Comparison of ENCODE assay signal across 15 cellular contexts in genomic region chr14:51554339-51554920, GRCh38.
DNase-seq lines count a peak whose midpoint lies in the region; ATAC-seq and TF ChIP-seq lines count a peak whose summit lies in the region.
"Had no signal": no experiment of that assay in that cellular context is flagged by ENCODE, and none has a peak within 500 bp of the region (broad histone marks: within the 10 kb centered on the region; RNA-seq: fewer than 3 reads in every experiment).

No MANE protein-coding gene starts in this region.

- peaks cover 38% of the 10 kb centered on the region for H3K4me1 ChIP-seq in RWPE2 (ENCODE audit: insufficient read depth, poor library complexity, severe bottlenecking)
- H3K4me1 ChIP-seq: right atrium auricular region had no signal

- peak; percentile 80 for ATAC-seq in RWPE2 (ENCODE audit: low read depth)
- ATAC-seq in GM21619 (IDR thresholded peaks at IDR 0.05; ENCODE audit: unreplicated experiment) = no peak
- no peak for ATAC-seq in HG02840 (IDR thresholded peaks at IDR 0.05; ENCODE audit: low FRiP score, unreplicated experiment)
- ATAC-seq in GM19455 (IDR thresholded peaks at IDR 0.05; ENCODE audit: unreplicated experiment) = no peak
- ATAC-seq: activated CD8-positive, alpha-beta T cell treated with anti-CD3 and anti-CD28 coated beads for 36 hours had no signal

- no peak for TF ChIP-seq CTCF in RWPE2 (IDR thresholded peaks at IDR 0.05; ENCODE audit: poor library complexity, severe bottlenecking)
- TF ChIP-seq CTCF in epithelial cell of proximal tubule (conservative IDR thresholded peaks at IDR 0.05; ENCODE audit: low read depth, low read length) = no peak

- no peaks in the 10 kb centered on the region for H3K9me3 ChIP-seq in RWPE2 (ENCODE audit: severe bottlenecking)
- H3K9me3 ChIP-seq: right atrium auricular region had no signal

- H3K36me3 ChIP-seq in RWPE2 (ENCODE audit: low read depth) = peaks cover 7% of the 10 kb centered on the region; the same call in 1 of the 2 replicates
- H3K36me3 ChIP-seq: right atrium auricular region had no signal

- H3K4me3 ChIP-seq in RWPE2 (ENCODE audit: severe bottlenecking) (no peak overlapping the region), epithelial cell of proximal tubule (ENCODE audit: low read depth, low read length) (no peak overlapping the region)
- H3K4me3 ChIP-seq: right atrium auricular region had no signal

- peak; percentile 78 for DNase-seq in GM03348 (ENCODE audit: low spot score)
- DNase-seq in RWPE2 (ENCODE audit: low spot score) = no peak
- DNase-seq in epithelial cell of proximal tubule (ENCODE audit: low read depth) = peak; percentile 74
- DNase-seq in renal cortical epithelial cell (ENCODE audit: low read depth) = peak; percentile 87
- DNase-seq in Ammon's horn (ENCODE audit: low spot score) = no peak
- DNase-seq: activated CD8-positive, alpha-beta T cell treated with anti-CD3 and anti-CD28 coated beads for 36 hours; activated naive CD8-positive, alpha-beta T cell treated with anti-CD3 and anti-CD28 coated beads for 36 hours; effector CD4-positive, alpha-beta T cell; KG1; NCI-H2029 treated with DMSO at 0.1 percent for 48 hours; substantia nigra had no signal

- no peaks in the 10 kb centered on the region for H3K27me3 ChIP-seq in RWPE2 (ENCODE audit: insufficient read depth, poor library complexity, severe bottlenecking)
- H3K27me3 ChIP-seq: right atrium auricular region had no signal

- H3K27ac ChIP-seq in RWPE2 (ENCODE audit: poor library complexity, severe bottlenecking) = peak overlapping the region; percentile 100
- H3K27ac ChIP-seq: right atrium auricular region had no signal

Comparison
In these comparisons a context has a peak if more than half of its experiments do, and no peak if none do; other contexts are left out.
1. DNase-seq: peak in GM03348 (single experiment), epithelial cell of proximal tubule (single experiment) and renal cortical epithelial cell (single experiment); none in RWPE2 (single experiment) and Ammon's horn (single experiment).